In the genomic region with DNA sequence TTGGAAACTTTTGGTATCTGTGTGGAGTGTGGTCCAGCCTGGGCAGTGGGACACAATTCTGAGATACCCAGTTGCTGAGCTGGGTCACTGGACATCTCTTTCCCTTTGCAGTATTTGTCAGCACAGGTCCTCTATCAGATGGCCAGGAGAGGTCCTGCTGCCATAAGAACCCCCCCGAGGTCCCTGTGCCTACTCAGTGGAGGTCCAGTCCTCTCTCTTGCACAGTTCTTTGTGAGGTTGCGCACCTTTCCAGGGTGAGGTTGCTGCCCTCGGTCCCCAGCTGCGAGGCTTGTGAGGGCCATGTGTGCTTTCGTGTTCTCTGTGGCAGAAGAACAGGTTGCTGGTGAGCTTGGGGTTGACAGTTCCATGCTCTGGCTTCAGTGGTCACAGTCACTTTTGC, we compare ENCODE assay signal across 20 cellular contexts.
DNase-seq lines count a peak whose midpoint lies in the region; ATAC-seq, FAIRE-seq and TF ChIP-seq lines count a peak whose summit lies in the region.
"Had no signal": no experiment of that assay in that cellular context is flagged by ENCODE, and none has a peak within 500 bp of the region (broad histone marks: within the 10 kb centered on the region; RNA-seq: fewer than 3 reads in every experiment).

No MANE protein-coding gene starts in this region.

- H3K4me2 ChIP-seq in DOHH2 (ENCODE audit: low read length) (peak overlapping the region; percentile 37), SU-DHL-6 (ENCODE audit: low read depth, low read length, poor library complexity, severe bottlenecking) (peak overlapping the region; percentile 6)
- H3K4me2 ChIP-seq: GM23338 had no signal

- DNase-seq in mesenteric fat pad (ENCODE audit: low spot score) (peak; percentile 55), spleen (peak; percentile 52), T-helper 2 cell (no peak), H54 (ENCODE audit: insufficient read length, low spot score) (no peak), endothelial cell (ENCODE audit: low spot score) (no peak)
- DNase-seq: ACHN; BE2C; CD4-positive, alpha-beta memory T cell; DMS153; DMS79; GF-D8; H7; HFFc6 had no signal

- no peak for TF ChIP-seq POLR2A in spleen (IDR thresholded peaks at IDR 0.05)
- no peak for TF ChIP-seq POLR2A in H54 (IDR thresholded peaks at IDR 0.05; ENCODE audit: low read depth, low read length)

- H3K27me3 ChIP-seq in DOHH2 (ENCODE audit: control insufficient read depth, low read length) (no peaks in the 10 kb centered on the region), SU-DHL-6 (ENCODE audit: low read length) (no peaks in the 10 kb centered on the region), spleen (replicated peaks in 1 of 7) (no peaks in the 10 kb centered on the region)
- H3K27me3 ChIP-seq: BE2C had no signal

- no peak overlapping the region for H3K4me3 ChIP-seq in DOHH2 (ENCODE audit: low read length)
- H3K4me3 ChIP-seq in SU-DHL-6 (ENCODE audit: insufficient read depth, low read length, poor library complexity, severe bottlenecking) = no peak overlapping the region
- no peak overlapping the region for H3K4me3 ChIP-seq in spleen
- H3K4me3 ChIP-seq: GM23338 had no signal

- WGBS in spleen, 5 donors = 93 to 97% (median 95%) methylated on average over 5 of the region's 5 CpGs

- H3K9me3 ChIP-seq in DOHH2 (ENCODE audit: control insufficient read depth, insufficient read depth, low read length) (no peaks in the 10 kb centered on the region), SU-DHL-6 (ENCODE audit: insufficient read depth, low read length) (no peaks in the 10 kb centered on the region), spleen (no peaks in the 10 kb centered on the region)
- H3K9me3 ChIP-seq: BE2C had no signal

- H4K20me1 ChIP-seq in DOHH2 (ENCODE audit: control insufficient read depth, insufficient read depth, low read depth, low read length) (no peaks in the 10 kb centered on the region), SU-DHL-6 (ENCODE audit: low read depth, low read length) (no peaks in the 10 kb centered on the region)

- H3K27me3 Mint-ChIP-seq in endothelial cell (ENCODE audit: unreplicated experiment) = peaks cover 4% of the 10 kb centered on the region
- H3K27me3 Mint-ChIP-seq: CD4-positive, alpha-beta memory T cell had no signal

- peaks cover 46% of the 10 kb centered on the region for H3K4me1 ChIP-seq in DOHH2 (ENCODE audit: control insufficient read depth, low read length)
- H3K4me1 ChIP-seq in spleen = peaks cover 0 to 16% (median 0%) of the 10 kb centered on the region in 6 donors

- peaks cover 4% of the 10 kb centered on the region for H3K4me1 Mint-ChIP-seq in endothelial cell (ENCODE audit: unreplicated experiment)
- H3K4me1 Mint-ChIP-seq: CD4-positive, alpha-beta memory T cell had no signal

- H2AFZ ChIP-seq in SU-DHL-6 (ENCODE audit: low read depth, low read length, severe bottlenecking) = no peak overlapping the region
- H2AFZ ChIP-seq: GM23338 had no signal

- intact Hi-C loops in spleen (cut with DNase I; ENCODE audit: low total_unique reads) = no loop called here

- no peak overlapping the region for H3K27ac Mint-ChIP-seq in endothelial cell (ENCODE audit: unreplicated experiment)
- H3K27ac Mint-ChIP-seq: GM23338, HFFc6 had no signal

- H3K36me3 ChIP-seq in DOHH2 (ENCODE audit: control insufficient read depth, low read length) = no peaks in the 10 kb centered on the region
- H3K36me3 ChIP-seq in SU-DHL-6 (ENCODE audit: low read length) = no peaks in the 10 kb centered on the region
- H3K36me3 ChIP-seq in spleen = no peaks in the 10 kb centered on the region
- H3K36me3 ChIP-seq: BE2C had no signal

- no peak overlapping the region for H3K9ac ChIP-seq in SU-DHL-6 (ENCODE audit: low read length)

- ATAC-seq in HG02852 (IDR thresholded peaks at IDR 0.05; ENCODE audit: unreplicated experiment) = no peak
- ATAC-seq: GM23338, HCT116 had no signal

- no peak for FAIRE-seq in H54 (lab: Jason Lieb, UNC)
- FAIRE-seq: A204.1 had no signal

- H3K27ac ChIP-seq in DOHH2 (ENCODE audit: low read depth, low read length) (no peak overlapping the region), SU-DHL-6 (ENCODE audit: low read depth, low read length) (no peak overlapping the region), spleen (no peak overlapping the region)

- no peaks in the 10 kb centered on the region for H3K9me3 Mint-ChIP-seq in endothelial cell (ENCODE audit: unreplicated experiment)
- H3K9me3 Mint-ChIP-seq: CD14-positive monocyte; CD4-positive, alpha-beta memory T cell; GM23338; HFFc6 had no signal

- TF ChIP-seq CTCF in DOHH2 (IDR thresholded peaks at IDR 0.05; ENCODE audit: low read depth, low read length, poor library complexity, severe bottlenecking) (no peak), SU-DHL-6 (IDR thresholded peaks at IDR 0.05; ENCODE audit: insufficient read depth, low read length, poor library complexity, severe bottlenecking) (no peak), spleen (IDR thresholded peaks at IDR 0.05 in 8 of 11, conservative IDR thresholded peaks at IDR 0.05 in 3 of 11) (no peak), endothelial cell (IDR thresholded peaks at IDR 0.05; ENCODE audit: unreplicated experiment) (no peak)

- H3K79me2 ChIP-seq in DOHH2 (ENCODE audit: control insufficient read depth, low read length) = no peaks in the 10 kb centered on the region
- no peaks in the 10 kb centered on the region for H3K79me2 ChIP-seq in SU-DHL-6 (ENCODE audit: insufficient read depth, low read length)

- H3F3A ChIP-seq in DOHH2 (ENCODE audit: control insufficient read depth, insufficient read depth) (no peaks in the 10 kb centered on the region), SU-DHL-6 (ENCODE audit: insufficient read depth) (no peaks in the 10 kb centered on the region)

- H3K9me2 ChIP-seq in DOHH2 (replicated peaks; ENCODE audit: control insufficient read depth, low read length) (no peaks in the 10 kb centered on the region), SU-DHL-6 (replicated peaks; ENCODE audit: insufficient read depth, low read length) (no peaks in the 10 kb centered on the region)

- no peaks in the 10 kb centered on the region for H3K36me3 Mint-ChIP-seq in endothelial cell (ENCODE audit: low read depth, unreplicated experiment)
- H3K36me3 Mint-ChIP-seq: CD14-positive monocyte; CD4-positive, alpha-beta memory T cell had no signal

- no peak overlapping the region for H3K4me3 Mint-ChIP-seq in endothelial cell (ENCODE audit: unreplicated experiment)
- H3K4me3 Mint-ChIP-seq: CD14-positive monocyte; CD4-positive, alpha-beta memory T cell; GM23338; HFFc6 had no signal

Comparison
In these comparisons a context has a peak if more than half of its experiments do, and no peak if none do; other contexts are left out.
1. DNase-seq: peak in mesenteric fat pad (single experiment) and spleen (single experiment); none in T-helper 2 cell (0 of 5), H54 (single experiment) and endothelial cell (single experiment).